Comparison of ENCODE assay signal across 2 cellular contexts in genomic region chr1:43935711-43936427, GRCh38.
TF ChIP-seq lines count a peak whose summit lies in the region.

No MANE protein-coding gene starts in this region.

TF ChIP-seq in HCT116, 20 proteins besides CTCF, POLR2A, EP300 and RAD21:
- no peak for TF ChIP-seq SRF (IDR thresholded peaks at IDR 0.05; ENCODE audit: low read depth)
- TF ChIP-seq, protein P1, sequence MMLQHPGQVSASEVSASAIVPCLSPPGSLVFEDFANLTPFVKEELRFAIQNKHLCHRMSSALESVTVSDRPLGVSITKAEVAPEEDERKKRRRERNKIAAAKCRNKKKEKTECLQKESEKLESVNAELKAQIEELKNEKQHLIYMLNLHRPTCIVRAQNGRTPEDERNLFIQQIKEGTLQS (IDR thresholded peaks at IDR 0.05), result no peak
- TF ChIP-seq FOSL1 (IDR thresholded peaks at IDR 0.05; ENCODE audit: low read depth), result no peak
- TF ChIP-seq SIN3A (IDR thresholded peaks at IDR 0.05; ENCODE audit: low read depth), result no peak
TF ChIP-seq in HCT116: peak in this region for 0.

TF ChIP-seq in SK-N-SH, 30 proteins besides CTCF, POLR2A, EP300 and RAD21:
- TF ChIP-seq MXI1 (IDR thresholded peaks at IDR 0.05; ENCODE audit: low read depth, low read length) (no peak), JUND (IDR thresholded peaks at IDR 0.05) (no peak), FOXM1 (IDR thresholded peaks at IDR 0.05; ENCODE audit: low read depth) (no peak), POLR2AphosphoS5 (IDR thresholded peaks at IDR 0.05; ENCODE audit: low read depth, low read length) (no peak), RCOR1 (IDR thresholded peaks at IDR 0.05; ENCODE audit: low read length) (no peak), TEAD4 (IDR thresholded peaks at IDR 0.05; ENCODE audit: borderline replicate concordance, insufficient read depth) (no peak), MEF2A (IDR thresholded peaks at IDR 0.05; ENCODE audit: borderline replicate concordance, low read depth) (no peak), USF1 (IDR thresholded peaks at IDR 0.05; ENCODE audit: borderline replicate concordance, low read depth) (no peak), SMC3 (IDR thresholded peaks at IDR 0.05; ENCODE audit: low read depth, low read length) (no peak), USF2 (IDR thresholded peaks at IDR 0.05; ENCODE audit: borderline replicate concordance, low read depth, low read length) (no peak), EZH2phosphoT487 (IDR thresholded peaks at IDR 0.05; ENCODE audit: borderline replicate concordance, low read depth) (no peak), NRF1 (IDR thresholded peaks at IDR 0.05; ENCODE audit: low read depth, low read length) (no peak), SIN3A (IDR thresholded peaks at IDR 0.05; ENCODE audit: borderline replicate concordance, low read depth, low read length) (no peak), RXRA (IDR thresholded peaks at IDR 0.05; ENCODE audit: borderline replicate concordance, low read depth) (no peak), GATA2 (CRISPR knock-in tag; IDR thresholded peaks at IDR 0.05) (no peak), NFIC (IDR thresholded peaks at IDR 0.05; ENCODE audit: borderline replicate concordance) (no peak)
- TF ChIP-seq, protein P2, sequence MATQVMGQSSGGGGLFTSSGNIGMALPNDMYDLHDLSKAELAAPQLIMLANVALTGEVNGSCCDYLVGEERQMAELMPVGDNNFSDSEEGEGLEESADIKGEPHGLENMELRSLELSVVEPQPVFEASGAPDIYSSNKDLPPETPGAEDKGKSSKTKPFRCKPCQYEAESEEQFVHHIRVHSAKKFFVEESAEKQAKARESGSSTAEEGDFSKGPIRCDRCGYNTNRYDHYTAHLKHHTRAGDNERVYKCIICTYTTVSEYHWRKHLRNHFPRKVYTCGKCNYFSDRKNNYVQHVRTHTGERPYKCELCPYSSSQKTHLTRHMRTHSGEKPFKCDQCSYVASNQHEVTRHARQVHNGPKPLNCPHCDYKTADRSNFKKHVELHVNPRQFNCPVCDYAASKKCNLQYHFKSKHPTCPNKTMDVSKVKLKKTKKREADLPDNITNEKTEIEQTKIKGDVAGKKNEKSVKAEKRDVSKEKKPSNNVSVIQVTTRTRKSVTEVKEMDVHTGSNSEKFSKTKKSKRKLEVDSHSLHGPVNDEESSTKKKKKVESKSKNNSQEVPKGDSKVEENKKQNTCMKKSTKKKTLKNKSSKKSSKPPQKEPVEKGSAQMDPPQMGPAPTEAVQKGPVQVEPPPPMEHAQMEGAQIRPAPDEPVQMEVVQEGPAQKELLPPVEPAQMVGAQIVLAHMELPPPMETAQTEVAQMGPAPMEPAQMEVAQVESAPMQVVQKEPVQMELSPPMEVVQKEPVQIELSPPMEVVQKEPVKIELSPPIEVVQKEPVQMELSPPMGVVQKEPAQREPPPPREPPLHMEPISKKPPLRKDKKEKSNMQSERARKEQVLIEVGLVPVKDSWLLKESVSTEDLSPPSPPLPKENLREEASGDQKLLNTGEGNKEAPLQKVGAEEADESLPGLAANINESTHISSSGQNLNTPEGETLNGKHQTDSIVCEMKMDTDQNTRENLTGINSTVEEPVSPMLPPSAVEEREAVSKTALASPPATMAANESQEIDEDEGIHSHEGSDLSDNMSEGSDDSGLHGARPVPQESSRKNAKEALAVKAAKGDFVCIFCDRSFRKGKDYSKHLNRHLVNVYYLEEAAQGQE (IDR thresholded peaks at IDR 0.05; ENCODE audit: low read depth, low read length), result no peak
- TF ChIP-seq, protein P3, sequence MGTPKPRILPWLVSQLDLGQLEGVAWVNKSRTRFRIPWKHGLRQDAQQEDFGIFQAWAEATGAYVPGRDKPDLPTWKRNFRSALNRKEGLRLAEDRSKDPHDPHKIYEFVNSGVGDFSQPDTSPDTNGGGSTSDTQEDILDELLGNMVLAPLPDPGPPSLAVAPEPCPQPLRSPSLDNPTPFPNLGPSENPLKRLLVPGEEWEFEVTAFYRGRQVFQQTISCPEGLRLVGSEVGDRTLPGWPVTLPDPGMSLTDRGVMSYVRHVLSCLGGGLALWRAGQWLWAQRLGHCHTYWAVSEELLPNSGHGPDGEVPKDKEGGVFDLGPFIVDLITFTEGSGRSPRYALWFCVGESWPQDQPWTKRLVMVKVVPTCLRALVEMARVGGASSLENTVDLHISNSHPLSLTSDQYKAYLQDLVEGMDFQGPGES (IDR thresholded peaks at IDR 0.05; ENCODE audit: low read depth, low read length), result no peak
- TF ChIP-seq, protein P4, sequence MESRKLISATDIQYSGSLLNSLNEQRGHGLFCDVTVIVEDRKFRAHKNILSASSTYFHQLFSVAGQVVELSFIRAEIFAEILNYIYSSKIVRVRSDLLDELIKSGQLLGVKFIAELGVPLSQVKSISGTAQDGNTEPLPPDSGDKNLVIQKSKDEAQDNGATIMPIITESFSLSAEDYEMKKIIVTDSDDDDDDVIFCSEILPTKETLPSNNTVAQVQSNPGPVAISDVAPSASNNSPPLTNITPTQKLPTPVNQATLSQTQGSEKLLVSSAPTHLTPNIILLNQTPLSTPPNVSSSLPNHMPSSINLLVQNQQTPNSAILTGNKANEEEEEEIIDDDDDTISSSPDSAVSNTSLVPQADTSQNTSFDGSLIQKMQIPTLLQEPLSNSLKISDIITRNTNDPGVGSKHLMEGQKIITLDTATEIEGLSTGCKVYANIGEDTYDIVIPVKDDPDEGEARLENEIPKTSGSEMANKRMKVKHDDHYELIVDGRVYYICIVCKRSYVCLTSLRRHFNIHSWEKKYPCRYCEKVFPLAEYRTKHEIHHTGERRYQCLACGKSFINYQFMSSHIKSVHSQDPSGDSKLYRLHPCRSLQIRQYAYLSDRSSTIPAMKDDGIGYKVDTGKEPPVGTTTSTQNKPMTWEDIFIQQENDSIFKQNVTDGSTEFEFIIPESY (IDR thresholded peaks at IDR 0.05; ENCODE audit: borderline replicate concordance, low read depth), result no peak
